11 cellular contexts compared by ENCODE assay signal in the genomic region with DNA sequence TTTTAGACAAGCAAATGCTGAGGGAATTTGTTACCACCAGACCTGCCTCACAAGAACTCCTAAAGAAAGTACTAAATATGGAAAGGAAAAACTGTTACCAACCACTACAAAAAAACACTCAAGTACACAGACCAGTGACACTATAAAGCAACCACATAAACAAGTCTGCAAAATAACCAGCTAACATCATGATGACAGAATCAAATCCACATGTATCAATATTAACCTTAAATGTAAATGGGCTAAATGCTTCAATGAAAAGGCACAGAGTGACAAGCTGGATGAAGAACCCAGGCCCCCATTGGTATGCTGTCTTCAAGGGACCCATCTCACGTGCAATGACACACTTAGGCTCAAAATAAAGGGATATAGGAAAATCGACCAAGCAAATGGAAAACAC.
"Had no signal": no experiment of that assay in that cellular context is flagged by ENCODE, and none has a peak within 500 bp of the region (broad histone marks: within the 10 kb centered on the region; RNA-seq: fewer than 3 reads in every experiment).

No MANE protein-coding gene starts in this region.

- H3K4me3 ChIP-seq: adrenal gland, ascending aorta, body of pancreas, breast epithelium, cardiac muscle cell had no signal

- H3K9me3 ChIP-seq: adrenal gland, body of pancreas had no signal

- H3K27ac ChIP-seq: adrenal gland, ascending aorta, body of pancreas, brain microvascular endothelial cell, breast epithelium, cardiac muscle cell had no signal

- ATAC-seq: activated naive CD4-positive, alpha-beta T cell treated with anti-CD3 and anti-CD28 coated beads, Interleukin-2, amount 50 U/mL, for 72 hours; activated naive CD8-positive, alpha-beta T cell treated with anti-CD3 and anti-CD28 coated beads, Interleukin-2, amount 50 U/mL, for 24 hours; activated T-cell treated with anti-CD3 and anti-CD28 coated beads, Interleukin-2, amount 50 U/mL, for 4 hours; activated T-cell treated with anti-CD3 and anti-CD28 coated beads, Interleukin-2, amount 50 U/mL, for 72 hours; activated T-helper 17 cell treated with anti-CD3 and anti-CD28 coated beads, Interleukin-2, amount 50 U/mL, for 72 hours; body of pancreas had no signal

- H3K36me3 ChIP-seq: adrenal gland, ascending aorta, brain microvascular endothelial cell, breast epithelium, cardiac muscle cell had no signal

- H3K4me1 ChIP-seq: adrenal gland, ascending aorta, body of pancreas, breast epithelium had no signal
